Comparison of ENCODE assay signal across 8 cellular contexts in the genomic region with DNA sequence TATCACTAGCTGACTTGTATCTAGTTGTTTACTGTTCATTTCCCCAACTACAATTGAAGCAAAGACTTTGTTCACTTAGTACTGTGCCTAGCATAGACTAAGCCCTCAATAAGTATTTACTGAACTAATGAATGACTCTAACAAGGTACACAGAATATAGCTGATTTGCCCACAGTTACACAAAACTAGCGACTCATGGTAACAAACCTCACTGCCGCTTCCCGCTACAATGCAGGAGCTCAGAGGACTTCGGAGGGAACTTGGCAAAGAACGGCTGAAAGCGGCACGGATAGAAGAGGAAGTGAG. TPM values are rescaled to one million over a fixed set of nuclear protein-coding genes. Genes with fewer than 3 reads are reported as not detected.
DNase-seq lines count a peak whose midpoint lies in the region; ATAC-seq, FAIRE-seq and TF ChIP-seq lines count a peak whose summit lies in the region.

No MANE protein-coding gene starts in this region.

- H3K4me1 ChIP-seq in endothelial cell of umbilical vein (ENCODE audit: control insufficient read depth, extremely low read depth, insufficient read depth, low read length): peaks cover 37% of the 10 kb centered on the region
- peaks cover 33% of the 10 kb centered on the region for H3K4me1 ChIP-seq in osteoblast (ENCODE audit: insufficient read depth, low read length)

- H3K36me3 Mint-ChIP-seq in activated CD4-positive, alpha-beta T cell treated with anti-CD3 and anti-CD28 coated beads, Interleukin-2, amount 10 ng/mL, durations not matched to agents 24 days and 14 days (ENCODE audit: low read depth): peaks cover 18% of the 10 kb centered on the region

- DNase-seq in activated CD4-positive, alpha-beta T cell treated with anti-CD3 and anti-CD28 coated beads, Interleukin-2, amount 10 ng/mL, durations not matched to agents 24 days and 14 days: no peak
- DNase-seq in activated CD4-positive, alpha-beta T cell treated with anti-CD3 and anti-CD28 coated beads, Interleukin-2, amount 50 U/mL, for 1 hour: no peak
- DNase-seq in RWPE1 (ENCODE audit: low spot score) (peak; percentile 59), endothelial cell of umbilical vein (ENCODE audit: low read depth, low spot score) (no peak), osteoblast (ENCODE audit: insufficient read length, low spot score, missing footprints) (no peak), T1000 (lab: John Stamatoyannopoulos, UW) (no peak), middle frontal gyrus (ENCODE audit: extremely low spot score, low spot score) (no peak)

- CTCF ChIA-PET in RWPE1 (lab: Yijun Ruan, JAX) (interaction anchor here (1.0 to 2.1 kb wide), 4 partner anchors 20 to 124 kb away, joined by 3 to 8 read pairs (median 4); no protein-coding TSS in a partner anchor), endothelial cell of umbilical vein (lab: Charles Lee) (interaction anchor here (0.6 to 6.2 kb wide), 10 partner anchors 9 to 518 kb away, joined by 3 to 94 read pairs (median 8); partner anchors contain the start of genes ACBD4 and GFAP)

- peaks cover 48% of the 10 kb centered on the region for H3K79me2 ChIP-seq in endothelial cell of umbilical vein (ENCODE audit: control insufficient read depth, insufficient read depth, low read length)
- peaks cover 51% of the 10 kb centered on the region for H3K79me2 ChIP-seq in osteoblast (ENCODE audit: insufficient read depth, low read length)

- H3K27ac ChIP-seq in RWPE1: peak overlapping the region; percentile 93
- peak overlapping the region; percentile 96 for H3K27ac ChIP-seq in endothelial cell of umbilical vein (ENCODE audit: insufficient read depth, low read depth, low read length)
- H3K27ac ChIP-seq in osteoblast (ENCODE audit: low read depth, low read length): peak overlapping the region; percentile 99

- no peak for FAIRE-seq in endothelial cell of umbilical vein (lab: Jason Lieb, UNC)

- BruUV-seq in endothelial cell of umbilical vein (replicated peaks; lab: Mats Ljungman, UMichigan): TSS peak; percentile 87

- dilution Hi-C loops in endothelial cell of umbilical vein (cut with MboI; ENCODE audit: extremely low pct_ligation_motif_present, low sequenced_read_pairs): no loop called here

- TF ChIP-seq POLR2A in endothelial cell of umbilical vein (IDR thresholded peaks at IDR 0.05; ENCODE audit: low read depth, low read length): no peak

- H3K9me1 ChIP-seq in endothelial cell of umbilical vein (replicated peaks; ENCODE audit: control insufficient read depth, extremely low read depth, insufficient read depth, low read length): no peaks in the 10 kb centered on the region

- H3K4me2 ChIP-seq in endothelial cell of umbilical vein (ENCODE audit: insufficient read depth, low read length): peak overlapping the region; percentile 96
- peak overlapping the region; percentile 96 for H3K4me2 ChIP-seq in osteoblast (ENCODE audit: insufficient read depth, low read length)

- TF ChIP-seq CTCF in RWPE1 (conservative IDR thresholded peaks at IDR 0.05; ENCODE audit: low read depth) (no peak), endothelial cell of umbilical vein (IDR thresholded peaks at IDR 0.05; ENCODE audit: extremely low read depth in 1 of 2, insufficient read depth in 1 of 2, low read depth in 1 of 2, low read length in 2 of 2) (no peak), osteoblast (IDR thresholded peaks at IDR 0.05; ENCODE audit: extremely low read depth, low read depth, low read length) (no peak)

- H3K9me3 ChIP-seq in endothelial cell of umbilical vein (replicated peaks; ENCODE audit: control insufficient read depth, insufficient read depth, low read length) (no peaks in the 10 kb centered on the region), osteoblast (ENCODE audit: low read depth, low read length) (no peaks in the 10 kb centered on the region)

- H3K27ac Mint-ChIP-seq in activated CD4-positive, alpha-beta T cell treated with anti-CD3 and anti-CD28 coated beads, Interleukin-2, amount 10 ng/mL, durations not matched to agents 24 days and 14 days: peak overlapping the region; percentile 99

- H4K20me1 ChIP-seq in endothelial cell of umbilical vein (replicated peaks; ENCODE audit: control insufficient read depth, extremely low read depth, insufficient read depth, low read length) (no peaks in the 10 kb centered on the region), osteoblast (ENCODE audit: insufficient read depth, low read length) (peaks cover 10% of the 10 kb centered on the region)

- H3K27me3 ChIP-seq in endothelial cell of umbilical vein (ENCODE audit: control insufficient read depth in 2 of 2, insufficient read depth in 2 of 2, low read length in 2 of 2) (no peaks in the 10 kb centered on the region), osteoblast (ENCODE audit: insufficient read depth, low read length) (no peaks in the 10 kb centered on the region)

- H3K4me3 Mint-ChIP-seq in activated CD4-positive, alpha-beta T cell treated with anti-CD3 and anti-CD28 coated beads, Interleukin-2, amount 10 ng/mL, durations not matched to agents 24 days and 14 days: peak overlapping the region; percentile 88

- peaks cover 18% of the 10 kb centered on the region for H3K4me1 Mint-ChIP-seq in activated CD4-positive, alpha-beta T cell treated with anti-CD3 and anti-CD28 coated beads, Interleukin-2, amount 10 ng/mL, durations not matched to agents 24 days and 14 days

- peaks cover 15% of the 10 kb centered on the region for H3K27me3 Mint-ChIP-seq in activated CD4-positive, alpha-beta T cell treated with anti-CD3 and anti-CD28 coated beads, Interleukin-2, amount 10 ng/mL, durations not matched to agents 24 days and 14 days

- H3K4me3 ChIP-seq in endothelial cell of umbilical vein (replicated peaks in 1 of 3; ENCODE audit: insufficient read depth in 1 of 3, low read depth in 1 of 3, low read length in 3 of 3) (peak overlapping the region; percentile 67 to 97 (median 73)), osteoblast (ENCODE audit: insufficient read depth, low read length) (peak overlapping the region; percentile 86)

- H3K36me3 ChIP-seq in endothelial cell of umbilical vein (ENCODE audit: control insufficient read depth in 2 of 2, extremely low read depth in 1 of 2, insufficient read depth in 2 of 2, low read length in 2 of 2) (peaks cover 0 to 8% of the 10 kb centered on the region in 2 experiments), osteoblast (ENCODE audit: insufficient read depth, low read length) (peaks cover 11% of the 10 kb centered on the region)

- no peaks in the 10 kb centered on the region for H3K9me3 Mint-ChIP-seq in activated CD4-positive, alpha-beta T cell treated with anti-CD3 and anti-CD28 coated beads, Interleukin-2, amount 10 ng/mL, durations not matched to agents 24 days and 14 days

- H3K9ac ChIP-seq in endothelial cell of umbilical vein (replicated peaks; ENCODE audit: extremely low read depth, insufficient read depth, low read length): peak overlapping the region; percentile 98

- intact Hi-C loops in activated CD4-positive, alpha-beta T cell treated with anti-CD3 and anti-CD28 coated beads, Interleukin-2, amount 10 ng/mL, durations not matched to agents 24 days and 14 days (cut with micrococcal nuclease): loop anchor here (2.0 kb wide), 1 partner anchor 48 kb away; the partner anchor contains the start of gene KIF18B
- intact Hi-C loops in endothelial cell of umbilical vein (cut with micrococcal nuclease): no loop called here

- ATAC-seq in HG02973 (IDR thresholded peaks at IDR 0.05; ENCODE audit: unreplicated experiment): no peak

- H2AFZ ChIP-seq in endothelial cell of umbilical vein (ENCODE audit: low read depth, low read length) (peak overlapping the region; percentile 50), osteoblast (ENCODE audit: low read length) (peak overlapping the region; percentile 95)

- POLR2A ChIA-PET in RWPE1 (lab: Yijun Ruan, JAX; ENCODE audit: low non-redundant PET): interaction anchor here (1.2 kb wide), 1 partner anchor 11 kb away, joined by 3 read pairs; no protein-coding TSS in a partner anchor
- POLR2A ChIA-PET in endothelial cell of umbilical vein (lab: Charles Lee): interaction anchor here (0.6 to 0.7 kb wide), 2 partner anchors 20 to 251 kb away, joined by 3 read pairs; no protein-coding TSS in a partner anchor

RNA-seq across cellular contexts. Expression of gene EFTUD2, which starts 0.5 kb away (rescaled TPM):
- total RNA-seq in activated CD4-positive, alpha-beta T cell treated with anti-CD3 and anti-CD28 coated beads, Interleukin-2, amount 10 ng/mL, durations not matched to agents 24 days and 14 days: 244 and 262 TPM in 2 replicates
- total RNA-seq in endothelial cell of umbilical vein (170 and 171 TPM in 2 replicates), osteoblast (72.7 and 81.0 TPM in 2 replicates)
- 118 and 125 TPM in 2 replicates for polyA plus RNA-seq in endothelial cell of umbilical vein
- 100.0 and 122 TPM in 2 replicates for polyA plus RNA-seq in endothelial cell of umbilical vein (2011; cell fraction: cytosol; rRNA removed)
- 181 and 232 TPM in 2 replicates for polyA plus RNA-seq in endothelial cell of umbilical vein (2011; cell fraction: nucleus; rRNA removed)
- polyA plus RNA-seq in endothelial cell of umbilical vein (2012): 170 and 194 TPM in 2 replicates
- polyA minus RNA-seq in endothelial cell of umbilical vein: 235 and 248 TPM in 2 replicates
- polyA minus RNA-seq in endothelial cell of umbilical vein (2011; cell fraction: cytosol; rRNA and poly(A)+ RNA removed): 116 TPM
- 159 and 194 TPM in 2 replicates for polyA minus RNA-seq in endothelial cell of umbilical vein (2011; cell fraction: nucleus; rRNA and poly(A)+ RNA removed)

RNA-seq across cellular contexts. Expression of gene GFAP, which starts 16.6 kb away (rescaled TPM):
- total RNA-seq in activated CD4-positive, alpha-beta T cell treated with anti-CD3 and anti-CD28 coated beads, Interleukin-2, amount 10 ng/mL, durations not matched to agents 24 days and 14 days: not detected in 2 replicates
- total RNA-seq in endothelial cell of umbilical vein (0.42 TPM in 1 of 2 replicates, not detected in the other), osteoblast (under 0.01 TPM in 2 replicates)
- polyA plus RNA-seq in endothelial cell of umbilical vein: 0.07 and 0.16 TPM in 2 replicates
- 0.04 and 0.06 TPM in 2 replicates for polyA plus RNA-seq in endothelial cell of umbilical vein (2011; cell fraction: cytosol; rRNA removed)
- not detected in 2 replicates for polyA plus RNA-seq in endothelial cell of umbilical vein (2011; cell fraction: nucleus; rRNA removed)
- polyA plus RNA-seq in endothelial cell of umbilical vein (2012): 0.15 and 0.21 TPM in 2 replicates
- polyA minus RNA-seq in endothelial cell of umbilical vein: not detected in 2 replicates
- polyA minus RNA-seq in endothelial cell of umbilical vein (2011; cell fraction: cytosol; rRNA and poly(A)+ RNA removed): not detected
- polyA minus RNA-seq in endothelial cell of umbilical vein (2011; cell fraction: nucleus; rRNA and poly(A)+ RNA removed): 0.10 TPM in 1 of 2 replicates, not detected in the other

RNA-seq across cellular contexts. Expression of gene KIF18B, which starts 48.9 kb away (rescaled TPM):
- total RNA-seq in activated CD4-positive, alpha-beta T cell treated with anti-CD3 and anti-CD28 coated beads, Interleukin-2, amount 10 ng/mL, durations not matched to agents 24 days and 14 days: 42.1 and 42.7 TPM in 2 replicates
- 48.4 and 50.3 TPM in 2 replicates for total RNA-seq in endothelial cell of umbilical vein
- polyA plus RNA-seq in endothelial cell of umbilical vein: 24.5 and 25.2 TPM in 2 replicates
- 18.5 and 19.1 TPM in 2 replicates for polyA plus RNA-seq in endothelial cell of umbilical vein (2011; cell fraction: cytosol; rRNA removed)
- polyA plus RNA-seq in endothelial cell of umbilical vein (2011; cell fraction: nucleus; rRNA removed): 63.3 and 66.2 TPM in 2 replicates
- polyA plus RNA-seq in endothelial cell of umbilical vein (2012): 7.9 and 15.2 TPM in 2 replicates
- polyA minus RNA-seq in endothelial cell of umbilical vein: 27.0 and 27.5 TPM in 2 replicates
- 20.6 TPM for polyA minus RNA-seq in endothelial cell of umbilical vein (2011; cell fraction: cytosol; rRNA and poly(A)+ RNA removed)
- 30.2 and 31.6 TPM in 2 replicates for polyA minus RNA-seq in endothelial cell of umbilical vein (2011; cell fraction: nucleus; rRNA and poly(A)+ RNA removed)
- 0.72 and 1.2 TPM in 2 replicates for total RNA-seq in osteoblast

RNA-seq across cellular contexts. Expression of gene HIGD1B, which starts 51.0 kb away (rescaled TPM):
- total RNA-seq in activated CD4-positive, alpha-beta T cell treated with anti-CD3 and anti-CD28 coated beads, Interleukin-2, amount 10 ng/mL, durations not matched to agents 24 days and 14 days: not detected in 2 replicates
- not detected in 2 replicates for total RNA-seq in endothelial cell of umbilical vein
- not detected in 2 replicates for polyA plus RNA-seq in endothelial cell of umbilical vein
- polyA plus RNA-seq in endothelial cell of umbilical vein (2011; cell fraction: cytosol; rRNA removed): not detected in 2 replicates
- polyA plus RNA-seq in endothelial cell of umbilical vein (2011; cell fraction: nucleus; rRNA removed): not detected in 2 replicates
- polyA plus RNA-seq in endothelial cell of umbilical vein (2012): not detected in 2 replicates
- not detected in 2 replicates for polyA minus RNA-seq in endothelial cell of umbilical vein
- polyA minus RNA-seq in endothelial cell of umbilical vein (2011; cell fraction: cytosol; rRNA and poly(A)+ RNA removed): not detected
- polyA minus RNA-seq in endothelial cell of umbilical vein (2011; cell fraction: nucleus; rRNA and poly(A)+ RNA removed): not detected in 2 replicates
- not detected in 2 replicates for total RNA-seq in osteoblast

Comparison
In these comparisons a context has a peak if more than half of its experiments do, and no peak if none do; other contexts are left out.
1. RNA of gene KIF18B, which starts 48.9 kb away (total RNA-seq): 48.4 to 50.3 TPM in endothelial cell of umbilical vein and 42.1 to 42.7 TPM in activated CD4-positive, alpha-beta T cell treated with anti-CD3 and anti-CD28 coated beads, Interleukin-2, amount 10 ng/mL, durations not matched to agents 24 days and 14 days; 0.72 to 1.2 TPM in osteoblast; every median in the first group is over 10 times any median in the second.
2. Peak in every context shown above with its lines, with median percentiles within 50 percentile points of each other: H3K27ac ChIP-seq.